In genomic region chr3:124142389-124142970, GRCh38 we compare ENCODE assay signal across 24 cellular contexts.
DNase-seq lines count a peak whose midpoint lies in the region; ATAC-seq and TF ChIP-seq lines count a peak whose summit lies in the region.
"Had no signal": no experiment of that assay in that cellular context is flagged by ENCODE, and none has a peak within 500 bp of the region (broad histone marks: within the 10 kb centered on the region; RNA-seq: fewer than 3 reads in every experiment).

No MANE protein-coding gene starts in this region.

- no peaks in the 10 kb centered on the region for H3K36me3 Mint-ChIP-seq in activated T-helper 17 cell treated with anti-CD3 and anti-CD28 coated beads, Interleukin-2, amount 50 U/mL, for 72 hours (ENCODE audit: low read depth)
- H3K36me3 Mint-ChIP-seq: CD14-positive monocyte had no signal

- H3K4me1 Mint-ChIP-seq in activated T-helper 17 cell treated with anti-CD3 and anti-CD28 coated beads, Interleukin-2, amount 50 U/mL, for 72 hours, result no peaks in the 10 kb centered on the region
- H3K4me1 Mint-ChIP-seq: CD14-positive monocyte had no signal

- H3K27me3 ChIP-seq in left ventricle myocardium inferior (ENCODE audit: low read depth) (no peaks in the 10 kb centered on the region), right cardiac atrium (ENCODE audit: control insufficient read depth, insufficient read depth) (no peaks in the 10 kb centered on the region), thoracic aorta (replicated peaks; ENCODE audit: insufficient read depth) (no peaks in the 10 kb centered on the region), MM.1S (replicated peaks; ENCODE audit: insufficient read depth, low read length) (no peaks in the 10 kb centered on the region)
- H3K27me3 ChIP-seq: MG63, neutrophil had no signal

- H3K9ac ChIP-seq in MM.1S (ENCODE audit: low read length), result no peak overlapping the region

- no peak overlapping the region for H2AFZ ChIP-seq in MM.1S (ENCODE audit: low read length)

- H3K36me3 ChIP-seq in left ventricle myocardium inferior, result no peaks in the 10 kb centered on the region
- H3K36me3 ChIP-seq in thoracic aorta, result no peaks in the 10 kb centered on the region
- H3K36me3 ChIP-seq in MM.1S (replicated peaks; ENCODE audit: insufficient read depth, low read length), result no peaks in the 10 kb centered on the region
- H3K36me3 ChIP-seq: MG63, neutrophil had no signal

- no peak overlapping the region for H3K4me3 ChIP-seq in left ventricle myocardium inferior
- no peak overlapping the region for H3K4me3 ChIP-seq in right cardiac atrium (ENCODE audit: low read length)
- H3K4me3 ChIP-seq in thoracic aorta, result no peak overlapping the region
- H3K4me3 ChIP-seq in MM.1S (ENCODE audit: low read length), result no peak overlapping the region
- H3K4me3 ChIP-seq: MG63 had no signal

- no peaks in the 10 kb centered on the region for H3K9me3 ChIP-seq in left ventricle myocardium inferior (replicated peaks)
- H3K9me3 ChIP-seq in right cardiac atrium (ENCODE audit: control insufficient read depth, low read length), result no peaks in the 10 kb centered on the region
- H3K9me3 ChIP-seq in thoracic aorta, result no peaks in the 10 kb centered on the region
- no peaks in the 10 kb centered on the region for H3K9me3 ChIP-seq in MM.1S (replicated peaks; ENCODE audit: insufficient read depth, low read length)
- H3K9me3 ChIP-seq: MG63, neutrophil had no signal

- DNase-seq in Right ventricle myocardium superior (no peak), left ventricle myocardium inferior (no peak), right cardiac atrium (no peak), thoracic aorta (ENCODE audit: low spot score) (no peak), MM.1S (no peak)
- DNase-seq: ACHN; activated CD4-positive, alpha-beta T cell treated with anti-CD3 and anti-CD28 coated beads for 48 hours; activated naive CD4-positive, alpha-beta T cell treated with anti-CD3 and anti-CD28 coated beads, Interleukin-2, amount 50 U/mL, for 16 hours; activated T-cell treated with anti-CD3 and anti-CD28 coated beads, Interleukin-2, amount 50 U/mL, for 72 hours; Calu3; cerebellar nuclear complex; EL; HFFc6; mesenchymal stem cell; MG63; NCI-H1436; NCI-H524 treated with DMSO at 0.1 percent for 48 hours; stimulated activated CD4-positive, alpha-beta T cell treated with anti-CD3 and anti-CD28 coated beads, Interleukin-4, amount 100 ng/mL, for 1 hour; stimulated activated naive CD4-positive, alpha-beta T cell had no signal

- intact Hi-C loops in Right ventricle myocardium superior (cut with DNase I), result no loop called here
- intact Hi-C loops in left ventricle myocardium inferior (cut with micrococcal nuclease), result no loop called here
- intact Hi-C loops in right cardiac atrium (cut with DNase I), result no loop called here

- H3K4me1 ChIP-seq in left ventricle myocardium inferior (peaks cover 42% of the 10 kb centered on the region), right cardiac atrium (ENCODE audit: control insufficient read depth, insufficient read depth, low read length) (peaks cover 3% of the 10 kb centered on the region), thoracic aorta (ENCODE audit: control insufficient read depth in 1 of 2, low read depth in 2 of 2) (peaks cover 31 to 88% of the 10 kb centered on the region in 2 donors), MM.1S (ENCODE audit: low read length) (no peaks in the 10 kb centered on the region)

- TF ChIP-seq CTCF in left ventricle myocardium inferior (IDR thresholded peaks at IDR 0.05; ENCODE audit: borderline replicate concordance) (no peak), thoracic aorta (IDR thresholded peaks at IDR 0.05) (no peak), MM.1S (IDR thresholded peaks at IDR 0.05; ENCODE audit: low read length) (no peak)

- H3K27me3 Mint-ChIP-seq in activated T-helper 17 cell treated with anti-CD3 and anti-CD28 coated beads, Interleukin-2, amount 50 U/mL, for 72 hours, result peaks cover 12% of the 10 kb centered on the region

- no peaks in the 10 kb centered on the region for H3K9me2 ChIP-seq in MM.1S (replicated peaks; ENCODE audit: insufficient read depth, low read length)

- H3K27ac ChIP-seq in left ventricle myocardium inferior (replicated peaks) (no peak overlapping the region), right cardiac atrium (ENCODE audit: low read length) (no peak overlapping the region), thoracic aorta (peak overlapping the region; percentile 29 to 34), MM.1S (ENCODE audit: low read length) (no peak overlapping the region)
- H3K27ac ChIP-seq: neutrophil had no signal

- H3K9me3 Mint-ChIP-seq in activated T-helper 17 cell treated with anti-CD3 and anti-CD28 coated beads, Interleukin-2, amount 50 U/mL, for 72 hours, result no peaks in the 10 kb centered on the region
- H3K9me3 Mint-ChIP-seq: activated T-cell treated with anti-CD3 and anti-CD28 coated beads, Interleukin-2, amount 50 U/mL, for 72 hours; CD14-positive monocyte; HFFc6 had no signal

- no peak overlapping the region for H3K4me3 Mint-ChIP-seq in activated T-helper 17 cell treated with anti-CD3 and anti-CD28 coated beads, Interleukin-2, amount 50 U/mL, for 72 hours
- H3K4me3 Mint-ChIP-seq: activated T-cell treated with anti-CD3 and anti-CD28 coated beads, Interleukin-2, amount 50 U/mL, for 72 hours; CD14-positive monocyte; HFFc6 had no signal

- no peak overlapping the region for H3K27ac Mint-ChIP-seq in activated T-helper 17 cell treated with anti-CD3 and anti-CD28 coated beads, Interleukin-2, amount 50 U/mL, for 72 hours
- H3K27ac Mint-ChIP-seq: activated T-cell treated with anti-CD3 and anti-CD28 coated beads, Interleukin-2, amount 50 U/mL, for 72 hours; CD14-positive monocyte; HFFc6 had no signal

- H3K4me2 ChIP-seq in MM.1S (ENCODE audit: low read depth, low read length), result no peak overlapping the region

- H3F3A ChIP-seq in MM.1S (ENCODE audit: insufficient read depth, low read length), result no peaks in the 10 kb centered on the region

- 39% methylated on average over 5 of the region's 5 CpGs for WGBS in right cardiac atrium

- no peaks in the 10 kb centered on the region for H3K79me2 ChIP-seq in MM.1S (ENCODE audit: low read length)

- ATAC-seq in Right ventricle myocardium superior (ENCODE audit: poor library complexity) (peak; percentile 57), right cardiac atrium (peak; percentile 29 to 64), thoracic aorta (ENCODE audit: insufficient number of reproducible peaks, low FRiP score, low read depth) (no peak), HG03095 (IDR thresholded peaks at IDR 0.05; ENCODE audit: unreplicated experiment) (no peak), GM21619 (IDR thresholded peaks at IDR 0.05; ENCODE audit: unreplicated experiment) (no peak)
- peak; percentile 63 for ATAC-seq in activated T-helper 17 cell treated with anti-CD3 and anti-CD28 coated beads, Interleukin-2, amount 50 U/mL, for 72 hours (replicated peaks)
- ATAC-seq: activated T-cell treated with anti-CD3 and anti-CD28 coated beads, Interleukin-2, amount 50 U/mL, for 72 hours had no signal

- H4K20me1 ChIP-seq in MM.1S (ENCODE audit: insufficient read depth, low read length), result no peaks in the 10 kb centered on the region

Comparison
In these comparisons a context has a peak if more than half of its experiments do, and no peak if none do; other contexts are left out.
1. ATAC-seq: peak in Right ventricle myocardium superior (single experiment), activated T-helper 17 cell treated with anti-CD3 and anti-CD28 coated beads, Interleukin-2, amount 50 U/mL, for 72 hours (single experiment) and right cardiac atrium (2 of 2); none in thoracic aorta (single experiment), HG03095 (single experiment) and GM21619 (single experiment).
2. H3K27ac ChIP-seq: peak in thoracic aorta (2 of 2); none in left ventricle myocardium inferior (single experiment), right cardiac atrium (single experiment) and MM.1S (single experiment).